ENCODE assay signal across 1 cellular context in genomic region chr14:34873591-34874385, GRCh38.
TF ChIP-seq lines count a peak whose summit lies in the region.

No MANE protein-coding gene starts in this region.

TF ChIP-seq in K562, 482 proteins besides CTCF, POLR2A, EP300 and RAD21 (continued from another document and continues in another):
- TF ChIP-seq, protein P1, sequence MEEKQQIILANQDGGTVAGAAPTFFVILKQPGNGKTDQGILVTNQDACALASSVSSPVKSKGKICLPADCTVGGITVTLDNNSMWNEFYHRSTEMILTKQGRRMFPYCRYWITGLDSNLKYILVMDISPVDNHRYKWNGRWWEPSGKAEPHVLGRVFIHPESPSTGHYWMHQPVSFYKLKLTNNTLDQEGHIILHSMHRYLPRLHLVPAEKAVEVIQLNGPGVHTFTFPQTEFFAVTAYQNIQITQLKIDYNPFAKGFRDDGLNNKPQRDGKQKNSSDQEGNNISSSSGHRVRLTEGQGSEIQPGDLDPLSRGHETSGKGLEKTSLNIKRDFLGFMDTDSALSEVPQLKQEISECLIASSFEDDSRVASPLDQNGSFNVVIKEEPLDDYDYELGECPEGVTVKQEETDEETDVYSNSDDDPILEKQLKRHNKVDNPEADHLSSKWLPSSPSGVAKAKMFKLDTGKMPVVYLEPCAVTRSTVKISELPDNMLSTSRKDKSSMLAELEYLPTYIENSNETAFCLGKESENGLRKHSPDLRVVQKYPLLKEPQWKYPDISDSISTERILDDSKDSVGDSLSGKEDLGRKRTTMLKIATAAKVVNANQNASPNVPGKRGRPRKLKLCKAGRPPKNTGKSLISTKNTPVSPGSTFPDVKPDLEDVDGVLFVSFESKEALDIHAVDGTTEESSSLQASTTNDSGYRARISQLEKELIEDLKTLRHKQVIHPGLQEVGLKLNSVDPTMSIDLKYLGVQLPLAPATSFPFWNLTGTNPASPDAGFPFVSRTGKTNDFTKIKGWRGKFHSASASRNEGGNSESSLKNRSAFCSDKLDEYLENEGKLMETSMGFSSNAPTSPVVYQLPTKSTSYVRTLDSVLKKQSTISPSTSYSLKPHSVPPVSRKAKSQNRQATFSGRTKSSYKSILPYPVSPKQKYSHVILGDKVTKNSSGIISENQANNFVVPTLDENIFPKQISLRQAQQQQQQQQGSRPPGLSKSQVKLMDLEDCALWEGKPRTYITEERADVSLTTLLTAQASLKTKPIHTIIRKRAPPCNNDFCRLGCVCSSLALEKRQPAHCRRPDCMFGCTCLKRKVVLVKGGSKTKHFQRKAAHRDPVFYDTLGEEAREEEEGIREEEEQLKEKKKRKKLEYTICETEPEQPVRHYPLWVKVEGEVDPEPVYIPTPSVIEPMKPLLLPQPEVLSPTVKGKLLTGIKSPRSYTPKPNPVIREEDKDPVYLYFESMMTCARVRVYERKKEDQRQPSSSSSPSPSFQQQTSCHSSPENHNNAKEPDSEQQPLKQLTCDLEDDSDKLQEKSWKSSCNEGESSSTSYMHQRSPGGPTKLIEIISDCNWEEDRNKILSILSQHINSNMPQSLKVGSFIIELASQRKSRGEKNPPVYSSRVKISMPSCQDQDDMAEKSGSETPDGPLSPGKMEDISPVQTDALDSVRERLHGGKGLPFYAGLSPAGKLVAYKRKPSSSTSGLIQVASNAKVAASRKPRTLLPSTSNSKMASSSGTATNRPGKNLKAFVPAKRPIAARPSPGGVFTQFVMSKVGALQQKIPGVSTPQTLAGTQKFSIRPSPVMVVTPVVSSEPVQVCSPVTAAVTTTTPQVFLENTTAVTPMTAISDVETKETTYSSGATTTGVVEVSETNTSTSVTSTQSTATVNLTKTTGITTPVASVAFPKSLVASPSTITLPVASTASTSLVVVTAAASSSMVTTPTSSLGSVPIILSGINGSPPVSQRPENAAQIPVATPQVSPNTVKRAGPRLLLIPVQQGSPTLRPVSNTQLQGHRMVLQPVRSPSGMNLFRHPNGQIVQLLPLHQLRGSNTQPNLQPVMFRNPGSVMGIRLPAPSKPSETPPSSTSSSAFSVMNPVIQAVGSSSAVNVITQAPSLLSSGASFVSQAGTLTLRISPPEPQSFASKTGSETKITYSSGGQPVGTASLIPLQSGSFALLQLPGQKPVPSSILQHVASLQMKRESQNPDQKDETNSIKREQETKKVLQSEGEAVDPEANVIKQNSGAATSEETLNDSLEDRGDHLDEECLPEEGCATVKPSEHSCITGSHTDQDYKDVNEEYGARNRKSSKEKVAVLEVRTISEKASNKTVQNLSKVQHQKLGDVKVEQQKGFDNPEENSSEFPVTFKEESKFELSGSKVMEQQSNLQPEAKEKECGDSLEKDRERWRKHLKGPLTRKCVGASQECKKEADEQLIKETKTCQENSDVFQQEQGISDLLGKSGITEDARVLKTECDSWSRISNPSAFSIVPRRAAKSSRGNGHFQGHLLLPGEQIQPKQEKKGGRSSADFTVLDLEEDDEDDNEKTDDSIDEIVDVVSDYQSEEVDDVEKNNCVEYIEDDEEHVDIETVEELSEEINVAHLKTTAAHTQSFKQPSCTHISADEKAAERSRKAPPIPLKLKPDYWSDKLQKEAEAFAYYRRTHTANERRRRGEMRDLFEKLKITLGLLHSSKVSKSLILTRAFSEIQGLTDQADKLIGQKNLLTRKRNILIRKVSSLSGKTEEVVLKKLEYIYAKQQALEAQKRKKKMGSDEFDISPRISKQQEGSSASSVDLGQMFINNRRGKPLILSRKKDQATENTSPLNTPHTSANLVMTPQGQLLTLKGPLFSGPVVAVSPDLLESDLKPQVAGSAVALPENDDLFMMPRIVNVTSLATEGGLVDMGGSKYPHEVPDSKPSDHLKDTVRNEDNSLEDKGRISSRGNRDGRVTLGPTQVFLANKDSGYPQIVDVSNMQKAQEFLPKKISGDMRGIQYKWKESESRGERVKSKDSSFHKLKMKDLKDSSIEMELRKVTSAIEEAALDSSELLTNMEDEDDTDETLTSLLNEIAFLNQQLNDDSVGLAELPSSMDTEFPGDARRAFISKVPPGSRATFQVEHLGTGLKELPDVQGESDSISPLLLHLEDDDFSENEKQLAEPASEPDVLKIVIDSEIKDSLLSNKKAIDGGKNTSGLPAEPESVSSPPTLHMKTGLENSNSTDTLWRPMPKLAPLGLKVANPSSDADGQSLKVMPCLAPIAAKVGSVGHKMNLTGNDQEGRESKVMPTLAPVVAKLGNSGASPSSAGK (IDR thresholded peaks at IDR 0.05) = peak; percentile 77
- TF ChIP-seq, protein P2, sequence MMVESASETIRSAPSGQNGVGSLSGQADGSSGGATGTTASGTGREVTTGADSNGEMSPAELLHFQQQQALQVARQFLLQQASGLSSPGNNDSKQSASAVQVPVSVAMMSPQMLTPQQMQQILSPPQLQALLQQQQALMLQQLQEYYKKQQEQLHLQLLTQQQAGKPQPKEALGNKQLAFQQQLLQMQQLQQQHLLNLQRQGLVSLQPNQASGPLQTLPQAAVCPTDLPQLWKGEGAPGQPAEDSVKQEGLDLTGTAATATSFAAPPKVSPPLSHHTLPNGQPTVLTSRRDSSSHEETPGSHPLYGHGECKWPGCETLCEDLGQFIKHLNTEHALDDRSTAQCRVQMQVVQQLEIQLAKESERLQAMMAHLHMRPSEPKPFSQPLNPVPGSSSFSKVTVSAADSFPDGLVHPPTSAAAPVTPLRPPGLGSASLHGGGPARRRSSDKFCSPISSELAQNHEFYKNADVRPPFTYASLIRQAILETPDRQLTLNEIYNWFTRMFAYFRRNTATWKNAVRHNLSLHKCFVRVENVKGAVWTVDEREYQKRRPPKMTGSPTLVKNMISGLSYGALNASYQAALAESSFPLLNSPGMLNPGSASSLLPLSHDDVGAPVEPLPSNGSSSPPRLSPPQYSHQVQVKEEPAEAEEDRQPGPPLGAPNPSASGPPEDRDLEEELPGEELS (CRISPR knock-in tag; IDR thresholded peaks at IDR 0.05; ENCODE audit: borderline replicate concordance) = peak; percentile 77; the same call in 1 of the 2 replicates
- TF ChIP-seq ZBTB11 (CRISPR knock-in tag; IDR thresholded peaks at IDR 0.05) (0 out of 6 replicates have a peak, but pooled peaks of 1 of the 3 experiments have one; percentile 43), TAF7 (tag; IDR thresholded peaks at IDR 0.05) (no peak), HDAC2 (IDR thresholded peaks at IDR 0.05) (0 out of 2 replicates have a peak, but pooled peaks have one; percentile 44), BCOR (IDR thresholded peaks at IDR 0.05) (0 out of 2 replicates have a peak, but pooled peaks have one; percentile 24), MYBL2 (IDR thresholded peaks at IDR 0.05; ENCODE audit: low read depth) (no peak), MYBL2 (CRISPR knock-in tag; IDR thresholded peaks at IDR 0.05; ENCODE audit: borderline replicate concordance) (no peak), ZNF589 (CRISPR knock-in tag; IDR thresholded peaks at IDR 0.05; ENCODE audit: low read depth) (no peak), SETDB1 (IDR thresholded peaks at IDR 0.05; ENCODE audit: low read length) (no peak), TCF3 (CRISPR knock-in tag; IDR thresholded peaks at IDR 0.05) (no peak), FOSL1 (tag; conservative IDR thresholded peaks at IDR 0.05) (peak; percentile 32), PML (IDR thresholded peaks at IDR 0.05; ENCODE audit: low read length) (no peak), ZNF507 (tag; conservative IDR thresholded peaks at IDR 0.05) (no peak), ZNF436 (CRISPR knock-in tag; IDR thresholded peaks at IDR 0.05) (no peak), POLR2AphosphoS5 (IDR thresholded peaks at IDR 0.05; ENCODE audit: control insufficient read depth, insufficient read depth, low read depth, low read length) (0 out of 2 replicates have a peak, but pooled peaks have one; percentile 51), BCL6 (CRISPR knock-in tag; IDR thresholded peaks at IDR 0.05) (no peak), ATF1 (CRISPR knock-in tag; IDR thresholded peaks at IDR 0.05) (no peak), ATF1 (tag; IDR thresholded peaks at IDR 0.05) (peak; percentile 59; the same call in 1 of the 2 replicates), EHMT2 (IDR thresholded peaks at IDR 0.05) (no peak), ZKSCAN1 (IDR thresholded peaks at IDR 0.05; ENCODE audit: low read depth, low read length) (0 out of 2 replicates have a peak, but pooled peaks have one; percentile 15), NELFE (IDR thresholded peaks at IDR 0.05; ENCODE audit: insufficient read depth, insufficient read length) (no peak), ZNF707 (CRISPR knock-in tag; conservative IDR thresholded peaks at IDR 0.05) (no peak), ZNF780A (CRISPR knock-in tag; IDR thresholded peaks at IDR 0.05) (no peak)
- TF ChIP-seq, protein P3, sequence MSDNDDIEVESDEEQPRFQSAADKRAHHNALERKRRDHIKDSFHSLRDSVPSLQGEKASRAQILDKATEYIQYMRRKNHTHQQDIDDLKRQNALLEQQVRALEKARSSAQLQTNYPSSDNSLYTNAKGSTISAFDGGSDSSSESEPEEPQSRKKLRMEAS (CRISPR knock-in tag; IDR thresholded peaks at IDR 0.05) = 0 out of 2 replicates have a peak, but pooled peaks have one; percentile 10
- TF ChIP-seq, protein P4, sequence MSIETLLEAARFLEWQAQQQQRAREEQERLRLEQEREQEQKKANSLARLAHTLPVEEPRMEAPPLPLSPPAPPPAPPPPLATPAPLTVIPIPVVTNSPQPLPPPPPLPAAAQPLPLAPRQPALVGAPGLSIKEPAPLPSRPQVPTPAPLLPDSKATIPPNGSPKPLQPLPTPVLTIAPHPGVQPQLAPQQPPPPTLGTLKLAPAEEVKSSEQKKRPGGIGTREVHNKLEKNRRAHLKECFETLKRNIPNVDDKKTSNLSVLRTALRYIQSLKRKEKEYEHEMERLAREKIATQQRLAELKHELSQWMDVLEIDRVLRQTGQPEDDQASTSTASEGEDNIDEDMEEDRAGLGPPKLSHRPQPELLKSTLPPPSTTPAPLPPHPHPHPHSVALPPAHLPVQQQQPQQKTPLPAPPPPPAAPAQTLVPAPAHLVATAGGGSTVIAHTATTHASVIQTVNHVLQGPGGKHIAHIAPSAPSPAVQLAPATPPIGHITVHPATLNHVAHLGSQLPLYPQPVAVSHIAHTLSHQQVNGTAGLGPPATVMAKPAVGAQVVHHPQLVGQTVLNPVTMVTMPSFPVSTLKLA (conservative IDR thresholded peaks at IDR 0.05) = peak; percentile 50 to 73
- TF ChIP-seq, protein P5, sequence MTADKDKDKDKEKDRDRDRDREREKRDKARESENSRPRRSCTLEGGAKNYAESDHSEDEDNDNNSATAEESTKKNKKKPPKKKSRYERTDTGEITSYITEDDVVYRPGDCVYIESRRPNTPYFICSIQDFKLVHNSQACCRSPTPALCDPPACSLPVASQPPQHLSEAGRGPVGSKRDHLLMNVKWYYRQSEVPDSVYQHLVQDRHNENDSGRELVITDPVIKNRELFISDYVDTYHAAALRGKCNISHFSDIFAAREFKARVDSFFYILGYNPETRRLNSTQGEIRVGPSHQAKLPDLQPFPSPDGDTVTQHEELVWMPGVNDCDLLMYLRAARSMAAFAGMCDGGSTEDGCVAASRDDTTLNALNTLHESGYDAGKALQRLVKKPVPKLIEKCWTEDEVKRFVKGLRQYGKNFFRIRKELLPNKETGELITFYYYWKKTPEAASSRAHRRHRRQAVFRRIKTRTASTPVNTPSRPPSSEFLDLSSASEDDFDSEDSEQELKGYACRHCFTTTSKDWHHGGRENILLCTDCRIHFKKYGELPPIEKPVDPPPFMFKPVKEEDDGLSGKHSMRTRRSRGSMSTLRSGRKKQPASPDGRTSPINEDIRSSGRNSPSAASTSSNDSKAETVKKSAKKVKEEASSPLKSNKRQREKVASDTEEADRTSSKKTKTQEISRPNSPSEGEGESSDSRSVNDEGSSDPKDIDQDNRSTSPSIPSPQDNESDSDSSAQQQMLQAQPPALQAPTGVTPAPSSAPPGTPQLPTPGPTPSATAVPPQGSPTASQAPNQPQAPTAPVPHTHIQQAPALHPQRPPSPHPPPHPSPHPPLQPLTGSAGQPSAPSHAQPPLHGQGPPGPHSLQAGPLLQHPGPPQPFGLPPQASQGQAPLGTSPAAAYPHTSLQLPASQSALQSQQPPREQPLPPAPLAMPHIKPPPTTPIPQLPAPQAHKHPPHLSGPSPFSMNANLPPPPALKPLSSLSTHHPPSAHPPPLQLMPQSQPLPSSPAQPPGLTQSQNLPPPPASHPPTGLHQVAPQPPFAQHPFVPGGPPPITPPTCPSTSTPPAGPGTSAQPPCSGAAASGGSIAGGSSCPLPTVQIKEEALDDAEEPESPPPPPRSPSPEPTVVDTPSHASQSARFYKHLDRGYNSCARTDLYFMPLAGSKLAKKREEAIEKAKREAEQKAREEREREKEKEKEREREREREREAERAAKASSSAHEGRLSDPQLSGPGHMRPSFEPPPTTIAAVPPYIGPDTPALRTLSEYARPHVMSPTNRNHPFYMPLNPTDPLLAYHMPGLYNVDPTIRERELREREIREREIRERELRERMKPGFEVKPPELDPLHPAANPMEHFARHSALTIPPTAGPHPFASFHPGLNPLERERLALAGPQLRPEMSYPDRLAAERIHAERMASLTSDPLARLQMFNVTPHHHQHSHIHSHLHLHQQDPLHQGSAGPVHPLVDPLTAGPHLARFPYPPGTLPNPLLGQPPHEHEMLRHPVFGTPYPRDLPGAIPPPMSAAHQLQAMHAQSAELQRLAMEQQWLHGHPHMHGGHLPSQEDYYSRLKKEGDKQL (CRISPR knock-in tag; IDR thresholded peaks at IDR 0.05; ENCODE audit: borderline replicate concordance) = no peak
